ENCODE assay signal across 6 cellular contexts in genomic region chr12:51831827-51832226, GRCh38. TPM values are rescaled to one million over a fixed set of nuclear protein-coding genes. Genes with fewer than 3 reads are reported as not detected.
"Had no signal": no experiment of that assay in that cellular context is flagged by ENCODE, and none has a peak within 500 bp of the region (broad histone marks: within the 10 kb centered on the region; RNA-seq: fewer than 3 reads in every experiment).

No MANE protein-coding gene starts in this region.

RNA-seq across cellular contexts. Expression of gene FIGNL2, which starts 16.7 kb away (rescaled TPM):
- total RNA-seq: PC-3, SJSA1 had no signal

RNA-seq across cellular contexts. Expression of gene ANKRD33, which starts 56.1 kb away (rescaled TPM):
- total RNA-seq: M059J, PC-3, Peyer's patch, Right ventricle myocardium superior, SJSA1 had no signal
- polyA plus RNA-seq: SK-N-SH had no signal
